19 cellular contexts compared by ENCODE assay signal in genomic region chr6:88569959-88570358, GRCh38.
"Had no signal": no experiment of that assay in that cellular context is flagged by ENCODE, and none has a peak within 500 bp of the region (broad histone marks: within the 10 kb centered on the region; RNA-seq: fewer than 3 reads in every experiment).

No MANE protein-coding gene starts in this region.

- H3K4me1 ChIP-seq: esophagus squamous epithelium, gastrocnemius medialis, heart right ventricle, left lung, lower lobe of right lung had no signal

- H3K27me3 ChIP-seq: dorsolateral prefrontal cortex, esophagus squamous epithelium, gastrocnemius medialis, heart right ventricle, left lung had no signal

- H3K4me3 ChIP-seq: coronary artery, dorsolateral prefrontal cortex, esophagus squamous epithelium, gastrocnemius medialis, heart right ventricle, left lung, lower lobe of right lung, mucosa of descending colon had no signal

- H3K9me3 ChIP-seq: esophagus squamous epithelium, gastrocnemius medialis had no signal

- H3K36me3 ChIP-seq: esophagus squamous epithelium, gastrocnemius medialis, heart right ventricle, left lung, lower lobe of right lung had no signal

- H3K27ac ChIP-seq: coronary artery, dorsolateral prefrontal cortex, esophagus squamous epithelium, gastrocnemius medialis, heart right ventricle, left lung, lower lobe of right lung had no signal

- DNase-seq: dermis blood vessel endothelial cell; dorsolateral prefrontal cortex; effector CD4-positive, alpha-beta T cell; effector memory CD4-positive, alpha-beta T cell; esophagus squamous epithelium; foreskin fibroblast; foreskin melanocyte; gastrocnemius medialis; glutamatergic neuron; heart right ventricle; hippocampal formation; left cardiac atrium; left lung; left ventricle myocardium superior; lower lobe of right lung; mesenchymal stem cell; mucosa of descending colon; naive B cell had no signal
